Comparison of ENCODE assay signal across 8 cellular contexts in genomic region chr20:33490934-33491656, GRCh38. TPM values are rescaled to one million over a fixed set of nuclear protein-coding genes. Genes with fewer than 3 reads are reported as not detected.
DNase-seq lines count a peak whose midpoint lies in the region; ATAC-seq and TF ChIP-seq lines count a peak whose summit lies in the region.

No MANE protein-coding gene starts in this region.

- no peaks in the 10 kb centered on the region for H3K9me3 ChIP-seq in left lung
- no peaks in the 10 kb centered on the region for H3K9me3 ChIP-seq in transverse colon

- DNase-seq in activated T-cell treated with anti-CD3 and anti-CD28 coated beads, Interleukin-2, amount 50 U/mL, for 4 hours: no peak
- DNase-seq in activated T-cell treated with anti-CD3 and anti-CD28 coated beads, Interleukin-2, amount 50 U/mL, for 1 hour: no peak
- no peak for DNase-seq in activated naive CD8-positive, alpha-beta T cell treated with anti-CD3 and anti-CD28 coated beads for 36 hours
- DNase-seq in left lung (no peak), transverse colon (no peak), left colon (no peak), NCI-H774 (lab: John Stamatoyannopoulos, UW) (no peak), COLO668 (lab: John Stamatoyannopoulos, UW; ENCODE audit: unreplicated experiment) (no peak)

- H3K36me3 ChIP-seq in left lung (no peaks in the 10 kb centered on the region), transverse colon (no peaks in the 10 kb centered on the region)

- H3K4me3 Mint-ChIP-seq in activated T-cell treated with anti-CD3 and anti-CD28 coated beads, Interleukin-2, amount 50 U/mL, for 4 hours: peak overlapping the region; percentile 85
- H3K4me3 Mint-ChIP-seq in activated naive CD8-positive, alpha-beta T cell treated with anti-CD3 and anti-CD28 coated beads for 36 hours: peak overlapping the region; percentile 85

- TF ChIP-seq CTCF in left lung (IDR thresholded peaks at IDR 0.05) (no peak), transverse colon (IDR thresholded peaks at IDR 0.05) (no peak)

- H3K4me1 ChIP-seq in left lung (peaks cover 12 to 29% of the 10 kb centered on the region in 2 donors), transverse colon (peaks cover 0 to 40% (median 21%) of the 10 kb centered on the region in 4 donors)

- no peak for TF ChIP-seq EP300 in transverse colon (IDR thresholded peaks at IDR 0.05; ENCODE audit: low read depth)

- H3K4me1 Mint-ChIP-seq in activated T-cell treated with anti-CD3 and anti-CD28 coated beads, Interleukin-2, amount 50 U/mL, for 4 hours (ENCODE audit: low read depth): peaks cover 16% of the 10 kb centered on the region
- peaks cover 20% of the 10 kb centered on the region for H3K4me1 Mint-ChIP-seq in activated naive CD8-positive, alpha-beta T cell treated with anti-CD3 and anti-CD28 coated beads for 36 hours

- WGBS in transverse colon (ENCODE audit: low coverage in 1 of 2), 2 donors: 39 to 49% methylated on average over 8 of the region's 8 CpGs

- H3K27ac Mint-ChIP-seq in activated naive CD8-positive, alpha-beta T cell treated with anti-CD3 and anti-CD28 coated beads for 36 hours: peak overlapping the region; percentile 46

- in situ Hi-C loops in transverse colon (cut with MboI; ENCODE audit: low pct_ligation_motif_present in 1 of 4, low pct_unique_long_range_greater_than_20kb in 1 of 4, low sequenced_read_pairs in 3 of 4): no loop called here

- no peak for ATAC-seq in activated T-cell treated with anti-CD3 and anti-CD28 coated beads, Interleukin-2, amount 50 U/mL, for 4 hours
- ATAC-seq in left lung (no peak), left colon (no peak)

- H3K9me3 Mint-ChIP-seq in activated T-cell treated with anti-CD3 and anti-CD28 coated beads, Interleukin-2, amount 50 U/mL, for 4 hours: no peaks in the 10 kb centered on the region
- H3K9me3 Mint-ChIP-seq in activated naive CD8-positive, alpha-beta T cell treated with anti-CD3 and anti-CD28 coated beads for 36 hours: no peaks in the 10 kb centered on the region

- intact Hi-C loops in left lung (cut with DNase I): no loop called here
- intact Hi-C loops in transverse colon (cut with DNase I; ENCODE audit: low total_unique reads): no loop called here
- intact Hi-C loops in left colon (cut with DNase I, micrococcal nuclease): no loop called here

- no peaks in the 10 kb centered on the region for H3K27me3 ChIP-seq in left lung
- H3K27me3 ChIP-seq in transverse colon: no peaks in the 10 kb centered on the region

- H3K4me3 ChIP-seq in left lung: peak overlapping the region; percentile 85 to 98
- peak overlapping the region; percentile 58 to 83 (median 77) for H3K4me3 ChIP-seq in transverse colon

- no peaks in the 10 kb centered on the region for H3K27me3 Mint-ChIP-seq in activated T-cell treated with anti-CD3 and anti-CD28 coated beads, Interleukin-2, amount 50 U/mL, for 4 hours (ENCODE audit: low read depth)
- no peaks in the 10 kb centered on the region for H3K27me3 Mint-ChIP-seq in activated naive CD8-positive, alpha-beta T cell treated with anti-CD3 and anti-CD28 coated beads for 36 hours

- no peak for TF ChIP-seq POLR2A in transverse colon (IDR thresholded peaks at IDR 0.05)

- peak overlapping the region in 1 of 2 donors; percentile 95 for H3K27ac ChIP-seq in left lung
- H3K27ac ChIP-seq in transverse colon: peak overlapping the region; percentile 93 to 99 (median 99)

- no peaks in the 10 kb centered on the region for H3K36me3 Mint-ChIP-seq in activated T-cell treated with anti-CD3 and anti-CD28 coated beads, Interleukin-2, amount 50 U/mL, for 4 hours (ENCODE audit: insufficient read depth)
- H3K36me3 Mint-ChIP-seq in activated naive CD8-positive, alpha-beta T cell treated with anti-CD3 and anti-CD28 coated beads for 36 hours: no peaks in the 10 kb centered on the region

RNA-seq across cellular contexts. Expression of gene CBFA2T2, which starts 1.2 kb away (rescaled TPM):
- total RNA-seq in activated T-cell treated with anti-CD3 and anti-CD28 coated beads, Interleukin-2, amount 50 U/mL, for 4 hours: 1 to 10 TPM; 6.6 to 7.9 (median 7.5) TPM
- total RNA-seq in activated naive CD8-positive, alpha-beta T cell treated with anti-CD3 and anti-CD28 coated beads for 36 hours: 1 to 10 TPM; 6.4 to 6.7 TPM
- 10 to 100 TPM; 11.9 to 14.5 TPM for total RNA-seq in left lung
- 10 to 100 TPM; 35.8 to 62.3 (median 46.6) TPM for total RNA-seq in transverse colon
- 10 to 100 TPM; 26.9 to 27.3 TPM for total RNA-seq in left colon

RNA-seq across cellular contexts. Expression of gene SNTA1, which starts 47.5 kb away (rescaled TPM):
- 1 to 10 TPM; 1.2 to 2.7 (median 2.4) TPM for total RNA-seq in activated T-cell treated with anti-CD3 and anti-CD28 coated beads, Interleukin-2, amount 50 U/mL, for 4 hours
- total RNA-seq in activated naive CD8-positive, alpha-beta T cell treated with anti-CD3 and anti-CD28 coated beads for 36 hours: 1 to 10 TPM; 4.0 to 4.7 TPM
- total RNA-seq in left lung (1 to 10 TPM; 6.1 to 7.8 TPM), transverse colon (10 to 100 TPM; 10.3 to 21.7 (median 14.5) TPM), left colon (1 to 10 TPM; 4.0 to 8.3 TPM)
